In the genomic region with DNA sequence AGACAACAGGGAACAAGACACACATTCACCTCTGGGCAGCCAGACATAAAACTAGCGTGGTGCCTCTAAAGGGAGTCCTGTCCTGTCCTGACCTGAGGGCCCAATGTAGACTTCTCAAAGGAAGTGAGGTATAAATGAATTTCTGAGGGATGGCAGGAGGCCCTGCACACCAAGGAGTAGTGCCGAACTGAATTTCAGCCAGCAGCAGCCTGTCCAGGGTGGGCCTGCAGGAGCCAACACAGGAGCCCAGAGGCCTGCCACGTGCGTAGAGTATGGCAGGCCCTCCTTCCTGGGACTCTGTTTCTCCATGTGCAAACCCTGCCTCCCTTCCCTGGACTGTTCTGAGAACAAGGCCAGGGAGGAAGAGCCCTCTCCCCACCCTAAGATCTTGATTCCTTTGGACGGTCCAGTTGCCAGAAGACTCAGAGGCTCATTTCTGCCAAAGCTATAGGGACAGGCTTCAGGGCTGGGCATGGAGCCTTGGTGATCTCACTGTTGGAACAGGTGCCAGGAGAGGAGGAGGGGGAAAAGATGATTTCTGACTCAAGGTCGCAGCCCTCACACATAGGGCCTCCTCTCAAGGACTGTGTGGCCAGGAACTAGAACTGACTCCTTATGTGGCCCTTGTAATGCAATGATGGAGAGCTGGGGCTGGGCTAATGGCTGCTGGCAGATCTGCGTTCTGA, we compare ENCODE assay signal across 9 cellular contexts. TPM values are rescaled to one million over a fixed set of nuclear protein-coding genes. Genes with fewer than 3 reads are reported as not detected.
A peak's percentile ranks its signal among the peaks of the same experiment; 100 is the strongest.
DNase-seq lines count a peak whose midpoint lies in the region; ATAC-seq and TF ChIP-seq lines count a peak whose summit lies in the region.
"Had no signal": no experiment of that assay in that cellular context is flagged by ENCODE, and none has a peak within 500 bp of the region (broad histone marks: within the 10 kb centered on the region; RNA-seq: fewer than 3 reads in every experiment).

No MANE protein-coding gene starts in this region.

- intact Hi-C loops in left ventricle myocardium superior (cut with micrococcal nuclease), result no loop called here
- intact Hi-C loops in sigmoid colon (cut with DNase I), result no loop called here

- 72 to 82% methylated on average over 7 of the region's 7 CpGs for WGBS in sigmoid colon, 2 donors

- no peak overlapping the region for H3K9ac ChIP-seq in Karpas-422 (ENCODE audit: low read length)

- no peaks in the 10 kb centered on the region for H4K20me1 ChIP-seq in Karpas-422 (ENCODE audit: insufficient read depth, low read depth, low read length)

- H3K9me3 ChIP-seq in sigmoid colon (no peaks in the 10 kb centered on the region), Karpas-422 (ENCODE audit: low read length) (no peaks in the 10 kb centered on the region)

- TF ChIP-seq POLR2A in sigmoid colon (IDR thresholded peaks at IDR 0.05), result no peak

- TF ChIP-seq EP300 in sigmoid colon (IDR thresholded peaks at IDR 0.05), result no peak

- H3K27me3 ChIP-seq in sigmoid colon, result no peaks in the 10 kb centered on the region
- no peaks in the 10 kb centered on the region for H3K27me3 ChIP-seq in Karpas-422 (ENCODE audit: low read length)

- no peaks in the 10 kb centered on the region for H3K9me2 ChIP-seq in Karpas-422 (replicated peaks; ENCODE audit: insufficient read depth, low read length)

- no peak overlapping the region for H3K4me2 ChIP-seq in Karpas-422 (ENCODE audit: low read depth, low read length, poor library complexity, severe bottlenecking)

- H3K36me3 ChIP-seq in sigmoid colon, result no peaks in the 10 kb centered on the region
- no peaks in the 10 kb centered on the region for H3K36me3 ChIP-seq in Karpas-422 (ENCODE audit: insufficient read depth, low read length)

- TF ChIP-seq CTCF in sigmoid colon (IDR thresholded peaks at IDR 0.05), result no peak

- DNase-seq in GOT3 (lab: John Stamatoyannopoulos, UW) (peak; percentile 31), amniotic epithelial cell (ENCODE audit: low read depth) (peak; percentile 32), left ventricle myocardium superior (peak; percentile 59), sigmoid colon (peak; percentile 71), Karpas-422 (no peak), D341Med (ENCODE audit: low spot score) (no peak), OCI-M2 (lab: John Stamatoyannopoulos, UW; ENCODE audit: unreplicated experiment) (no peak)
- DNase-seq: midbrain had no signal

- H3K79me2 ChIP-seq in Karpas-422 (ENCODE audit: low read length), result no peaks in the 10 kb centered on the region

- no peak overlapping the region for H3K4me3 ChIP-seq in sigmoid colon
- no peak overlapping the region for H3K4me3 ChIP-seq in Karpas-422 (ENCODE audit: low read length)

- peak overlapping the region; percentile 79 to 89 (median 85) for H3K27ac ChIP-seq in sigmoid colon
- H3K27ac ChIP-seq in Karpas-422 (ENCODE audit: low read length), result no peak overlapping the region

- no peak overlapping the region for H2AFZ ChIP-seq in Karpas-422 (ENCODE audit: low read length)

- H3K4me1 ChIP-seq in sigmoid colon (peaks cover 0 to 37% (median 32%) of the 10 kb centered on the region in 4 donors), Karpas-422 (ENCODE audit: low read length) (no peaks in the 10 kb centered on the region; the same call in 1 of the 2 replicates)

- ATAC-seq in left ventricle myocardium superior (peak; percentile 41), HG03095 (IDR thresholded peaks at IDR 0.05; ENCODE audit: unreplicated experiment) (no peak)

RNA-seq across cellular contexts. Expression of gene FABP3, which starts 1.8 kb away (rescaled TPM):
- total RNA-seq in left ventricle myocardium superior, result 4,698 TPM
- 10 to 100 TPM in 3 of 4 donors, 1 to 10 TPM in 1; 6.4 to 26.3 (median 19.6) TPM for total RNA-seq in sigmoid colon
- 10 to 100 TPM; 10.0 to 31.2 (median 16.4) TPM for polyA plus RNA-seq in sigmoid colon
- total RNA-seq in Karpas-422 (2014; rRNA removed; shearing (Covaris generic); ENCODE audit: low replicate concordance), result not detected in 2 replicates

RNA-seq across cellular contexts. Expression of gene SERINC2, which starts 38.4 kb away (rescaled TPM):
- total RNA-seq in left ventricle myocardium superior (1.3 TPM), sigmoid colon (under 1 TPM; 0.33 to 0.81 (median 0.63) TPM)
- 100 to 1,000 TPM; 134 to 254 (median 219) TPM for polyA plus RNA-seq in sigmoid colon
- total RNA-seq in Karpas-422 (2014; rRNA removed; shearing (Covaris generic); ENCODE audit: low replicate concordance), result 2.7 and 3.2 TPM in 2 replicates

Comparison
In these comparisons a context has a peak if more than half of its experiments do, and no peak if none do; other contexts are left out.
1. DNase-seq: peak in GOT3 (single experiment), amniotic epithelial cell (single experiment), left ventricle myocardium superior (single experiment) and sigmoid colon (single experiment); none in Karpas-422 (single experiment), D341Med (single experiment) and OCI-M2 (single experiment).
2. RNA of gene FABP3, which starts 1.8 kb away (total RNA-seq): 4,698 TPM in left ventricle myocardium superior (single experiment); 6.4 to 26.3 TPM in sigmoid colon and not detected in Karpas-422; every median in the first group is over 100 times any median in the second.